In genomic region chr19:16359074-16359473, GRCh38 we compare ENCODE assay signal across 1 cellular context.
TF ChIP-seq lines count a peak whose summit lies in the region.

No MANE protein-coding gene starts in this region.

TF ChIP-seq in WTC11, 78 proteins besides CTCF, POLR2A, EP300 and RAD21 (continued from another document):
- TF ChIP-seq ARID4B (CRISPR knock-in tag; IDR thresholded peaks at IDR 0.05; ENCODE audit: borderline replicate concordance) (no peak), RORB (CRISPR knock-in tag; IDR thresholded peaks at IDR 0.05) (no peak), TCF7 (CRISPR knock-in tag; IDR thresholded peaks at IDR 0.05; ENCODE audit: low read depth) (no peak), CREM (CRISPR knock-in tag; IDR thresholded peaks at IDR 0.05) (no peak), ESRRA (CRISPR knock-in tag; IDR thresholded peaks at IDR 0.05; ENCODE audit: borderline replicate concordance) (no peak), ZNF416 (CRISPR knock-in tag; IDR thresholded peaks at IDR 0.05) (no peak)
